Comparison of ENCODE assay signal across 33 cellular contexts in the genomic region with DNA sequence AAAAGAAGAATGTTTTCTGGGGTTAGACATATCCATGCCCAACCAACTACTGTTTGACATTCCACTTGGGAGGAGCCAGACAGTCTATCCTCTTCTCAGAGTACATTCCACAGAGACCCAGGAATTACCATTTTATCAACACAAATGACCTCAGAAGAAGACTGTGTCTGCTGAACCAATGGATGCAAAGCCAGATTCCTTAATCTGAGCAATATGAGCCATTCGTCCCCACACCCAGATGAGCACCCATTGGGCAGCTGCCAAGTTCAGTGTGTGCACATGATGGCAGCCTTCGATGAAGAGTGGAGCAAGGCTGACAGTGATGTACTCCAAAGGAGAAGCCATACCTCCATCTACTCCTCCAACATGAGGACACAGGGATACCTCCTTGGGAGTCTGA.
A peak's percentile ranks its signal among the peaks of the same experiment; 100 is the strongest.
DNase-seq lines count a peak whose midpoint lies in the region; ATAC-seq and TF ChIP-seq lines count a peak whose summit lies in the region.
"Had no signal": no experiment of that assay in that cellular context is flagged by ENCODE, and none has a peak within 500 bp of the region (broad histone marks: within the 10 kb centered on the region; RNA-seq: fewer than 3 reads in every experiment).

No MANE protein-coding gene starts in this region.

- no peak for TF ChIP-seq EP300 in suprapubic skin (IDR thresholded peaks at IDR 0.05)

- TF ChIP-seq POLR2A in suprapubic skin (IDR thresholded peaks at IDR 0.05): no peak

- no peaks in the 10 kb centered on the region for H3K9me3 Mint-ChIP-seq in stimulated activated naive CD8-positive, alpha-beta T cell treated with anti-CD3 and anti-CD28 coated beads, Interleukin-15, amount 100 ng/mL, for 72 hours
- H3K9me3 Mint-ChIP-seq: CD8-positive, alpha-beta T cell; immature natural killer cell; stimulated activated memory B cell treated with anti-CD40 and anti-IgM and Interleukin-4, amounts not matched to agents 10 μg/mL and 1 μg/mL and 100 μg/mL, for 72 hours had no signal

- H3K27me3 Mint-ChIP-seq in stimulated activated naive CD8-positive, alpha-beta T cell treated with anti-CD3 and anti-CD28 coated beads, Interleukin-15, amount 100 ng/mL, for 72 hours: no peaks in the 10 kb centered on the region
- H3K27me3 Mint-ChIP-seq: activated naive CD8-positive, alpha-beta T cell; stimulated activated memory B cell treated with anti-CD40 and anti-IgM and Interleukin-4, amounts not matched to agents 10 μg/mL and 1 μg/mL and 100 μg/mL, for 72 hours had no signal

- TF ChIP-seq CTCF in cardiac fibroblast (IDR thresholded peaks at IDR 0.05; ENCODE audit: low read depth, low read length) (no peak), suprapubic skin (IDR thresholded peaks at IDR 0.05) (no peak)

- no peak overlapping the region for H3K27ac ChIP-seq in suprapubic skin
- H3K27ac ChIP-seq: ascending aorta, gastroesophageal sphincter, neutrophil, prostate gland, testis, VCaP had no signal

- H3K27ac Mint-ChIP-seq in stimulated activated naive CD8-positive, alpha-beta T cell treated with anti-CD3 and anti-CD28 coated beads, Interleukin-15, amount 100 ng/mL, for 72 hours: no peak overlapping the region
- H3K27ac Mint-ChIP-seq: activated naive CD8-positive, alpha-beta T cell; CD8-positive, alpha-beta T cell; H9; immature natural killer cell; stimulated activated memory B cell treated with anti-CD40 and anti-IgM and Interleukin-4, amounts not matched to agents 10 μg/mL and 1 μg/mL and 100 μg/mL, for 72 hours had no signal

- DNase-seq in EH (ENCODE audit: low read depth) (peak; percentile 69), LHCN-M2 (ENCODE audit: low read depth) (peak; percentile 7), cardiac fibroblast (ENCODE audit: low read depth in 2 of 2) (peak; percentile 7 to 20), iris pigment epithelial cell (ENCODE audit: low read depth) (peak; percentile 53), suprapubic skin (ENCODE audit: low spot score in 2 of 2) (no peak), cerebellar nuclear complex (lab: John Stamatoyannopoulos, UW) (no peak)
- DNase-seq in stimulated activated naive CD8-positive, alpha-beta T cell treated with anti-CD3 and anti-CD28 coated beads, Interleukin-15, amount 100 ng/mL, for 72 hours: no peak
- DNase-seq: activated CD4-positive, alpha-beta T cell treated with anti-CD3 and anti-CD28 coated beads for 48 hours; activated CD8-positive, alpha-beta memory T cell treated with anti-CD3 and anti-CD28 coated beads for 24 hours; activated effector memory CD4-positive, alpha-beta T cell treated with Interleukin-2 at 50 U/mL for 16 hours; AML-193; CD8-positive, alpha-beta T cell; DMS153; H9; hippocampal formation; immature natural killer cell; mesendoderm; NCI-H1417 treated with DMSO at 0.1 percent for 48 hours; NCI-H510A treated with DMSO at 0.1 percent for 48 hours; NK-92 treated with Interleukin-12 subunit alpha and Interleukin-12 subunit beta, amount 100 ng/mL, for 24 hours; Right ventricle myocardium superior; stimulated activated CD4-positive, alpha-beta T cell treated with anti-CD3 and anti-CD28 coated beads, Interleukin-4, amount 100 ng/mL, for 4 hours; testis had no signal

- no peaks in the 10 kb centered on the region for H3K27me3 ChIP-seq in suprapubic skin
- H3K27me3 ChIP-seq: ascending aorta, gastroesophageal sphincter, neutrophil, testis had no signal

- H3K4me3 ChIP-seq in cardiac fibroblast (replicated peaks in 1 of 2; ENCODE audit: low read depth in 2 of 2, low read length in 2 of 2) (no peak overlapping the region), suprapubic skin (no peak overlapping the region)
- H3K4me3 ChIP-seq: ascending aorta, gastroesophageal sphincter, K562, prostate gland, testis had no signal

- H3K9me3 ChIP-seq in suprapubic skin: no peaks in the 10 kb centered on the region
- H3K9me3 ChIP-seq: ascending aorta, gastroesophageal sphincter, neutrophil, prostate gland, testis had no signal

- no peak for ATAC-seq in stimulated activated naive CD8-positive, alpha-beta T cell treated with anti-CD3 and anti-CD28 coated beads, Interleukin-15, amount 100 ng/mL, for 72 hours
- ATAC-seq: CD8-positive, alpha-beta T cell; gastroesophageal sphincter; K562; left lobe of liver; sciatic nerve; stimulated activated memory B cell treated with anti-CD40 and anti-IgM and Interleukin-4, amounts not matched to agents 10 μg/mL and 1 μg/mL and 100 μg/mL, for 72 hours had no signal

- no peaks in the 10 kb centered on the region for H3K4me1 Mint-ChIP-seq in stimulated activated naive CD8-positive, alpha-beta T cell treated with anti-CD3 and anti-CD28 coated beads, Interleukin-15, amount 100 ng/mL, for 72 hours
- H3K4me1 Mint-ChIP-seq: H9; immature natural killer cell; stimulated activated memory B cell treated with anti-CD40 and anti-IgM and Interleukin-4, amounts not matched to agents 10 μg/mL and 1 μg/mL and 100 μg/mL, for 72 hours had no signal

- H3K4me1 ChIP-seq in suprapubic skin: no peaks in the 10 kb centered on the region
- H3K4me1 ChIP-seq: ascending aorta, gastroesophageal sphincter, prostate gland, testis had no signal

- H3K4me3 Mint-ChIP-seq in stimulated activated naive CD8-positive, alpha-beta T cell treated with anti-CD3 and anti-CD28 coated beads, Interleukin-15, amount 100 ng/mL, for 72 hours: no peak overlapping the region
- H3K4me3 Mint-ChIP-seq: activated naive CD8-positive, alpha-beta T cell; CD8-positive, alpha-beta T cell; H9; immature natural killer cell; stimulated activated memory B cell treated with anti-CD40 and anti-IgM and Interleukin-4, amounts not matched to agents 10 μg/mL and 1 μg/mL and 100 μg/mL, for 72 hours had no signal

- H3K36me3 ChIP-seq in suprapubic skin: no peaks in the 10 kb centered on the region
- H3K36me3 ChIP-seq: ascending aorta, gastroesophageal sphincter, neutrophil, prostate gland had no signal

- WGBS in suprapubic skin: 73% methylated on average over 2 of the region's 2 CpGs

Comparison
In these comparisons a context has a peak if more than half of its experiments do, and no peak if none do; other contexts are left out.
1. DNase-seq: peak in EH (single experiment), LHCN-M2 (single experiment), cardiac fibroblast (2 of 2) and iris pigment epithelial cell (single experiment); none in suprapubic skin (0 of 2), cerebellar nuclear complex (0 of 2) and stimulated activated naive CD8-positive, alpha-beta T cell treated with anti-CD3 and anti-CD28 coated beads, Interleukin-15, amount 100 ng/mL, for 72 hours (0 of 2).